19 cellular contexts compared by ENCODE assay signal in genomic region chr13:19664481-19665230, GRCh38. TPM values are rescaled to one million over a fixed set of nuclear protein-coding genes. Genes with fewer than 3 reads are reported as not detected.
DNase-seq lines count a peak whose midpoint lies in the region; ATAC-seq and TF ChIP-seq lines count a peak whose summit lies in the region.
"Had no signal": no experiment of that assay in that cellular context is flagged by ENCODE, and none has a peak within 500 bp of the region (broad histone marks: within the 10 kb centered on the region; RNA-seq: fewer than 3 reads in every experiment).

No MANE protein-coding gene starts in this region.

- peaks cover 71% of the 10 kb centered on the region for H3K36me3 ChIP-seq in CD4-positive, alpha-beta memory T cell (ENCODE audit: insufficient read depth, low read length)
- H3K36me3 ChIP-seq in esophagus muscularis mucosa, result peaks cover 67 to 100% (median 95%) of the 10 kb centered on the region in 4 donors

- no peak for TF ChIP-seq EP300 in esophagus muscularis mucosa (IDR thresholded peaks at IDR 0.05)

- no peak overlapping the region for H3K4me3 ChIP-seq in CD4-positive, alpha-beta memory T cell (ENCODE audit: low read length in 2 of 2)
- H3K4me3 ChIP-seq in esophagus muscularis mucosa, result no peak overlapping the region
- H3K4me3 ChIP-seq: BLaER1, sigmoid colon, SJSA1, tibial nerve had no signal

- no peaks in the 10 kb centered on the region for H3K27me3 Mint-ChIP-seq in CD4-positive, alpha-beta memory T cell
- no peaks in the 10 kb centered on the region for H3K27me3 Mint-ChIP-seq in activated naive CD8-positive, alpha-beta T cell
- H3K27me3 Mint-ChIP-seq in naive B cell, result no peaks in the 10 kb centered on the region

- no peaks in the 10 kb centered on the region for H3K4me1 ChIP-seq in CD4-positive, alpha-beta memory T cell (ENCODE audit: insufficient read depth, low read length)
- peaks cover 0 to 8% (median 0%) of the 10 kb centered on the region in 4 donors for H3K4me1 ChIP-seq in esophagus muscularis mucosa
- H3K4me1 ChIP-seq: sigmoid colon, SJSA1, tibial nerve had no signal

- intact Hi-C loops in CD4-positive, alpha-beta memory T cell (cut with micrococcal nuclease), result no loop called here
- intact Hi-C loops in left colon (cut with DNase I, micrococcal nuclease), result no loop called here
- intact Hi-C loops in esophagus muscularis mucosa (cut with DNase I), result no loop called here

- no peaks in the 10 kb centered on the region for H3K9me3 ChIP-seq in CD4-positive, alpha-beta memory T cell (ENCODE audit: control insufficient read depth in 1 of 2, low read length in 2 of 2)
- H3K9me3 ChIP-seq in esophagus muscularis mucosa, result no peaks in the 10 kb centered on the region
- H3K9me3 ChIP-seq: BLaER1, sigmoid colon, SJSA1, tibial nerve had no signal

- ATAC-seq in naive B cell (ENCODE audit: low read depth in 2 of 2) (no peak), left colon (no peak)

- no peak overlapping the region for H3K27ac ChIP-seq in CD4-positive, alpha-beta memory T cell (ENCODE audit: low read depth, low read length)
- no peak overlapping the region for H3K27ac ChIP-seq in esophagus muscularis mucosa (replicated peaks in 1 of 4)
- H3K27ac ChIP-seq: BLaER1, sigmoid colon, SJSA1, tibial nerve had no signal

- H3K9me3 Mint-ChIP-seq in CD4-positive, alpha-beta memory T cell, result peaks cover 0 to 2% (median 0%) of the 10 kb centered on the region in 8 donors
- no peaks in the 10 kb centered on the region for H3K9me3 Mint-ChIP-seq in activated naive CD8-positive, alpha-beta T cell (ENCODE audit: low read depth)
- H3K9me3 Mint-ChIP-seq in naive B cell, result no peaks in the 10 kb centered on the region

- CTCF ChIA-PET in CD4-positive, alpha-beta memory T cell (lab: Charles Lee; ENCODE audit: partially characterized antibody), result interaction anchor here (1.1 kb wide), 1 partner anchor 12 kb away, joined by 3 read pairs; no protein-coding TSS in a partner anchor

- H3K4me1 Mint-ChIP-seq in CD4-positive, alpha-beta memory T cell, result peaks cover 0 to 9% (median 2%) of the 10 kb centered on the region in 4 donors
- peaks cover 9% of the 10 kb centered on the region for H3K4me1 Mint-ChIP-seq in activated naive CD8-positive, alpha-beta T cell (ENCODE audit: low read depth)
- H3K4me1 Mint-ChIP-seq in naive B cell, result peaks cover 0 to 17% (median 9%) of the 10 kb centered on the region in 3 donors

- H3K36me3 Mint-ChIP-seq in CD4-positive, alpha-beta memory T cell, result peaks cover 61 to 84% of the 10 kb centered on the region in 2 donors
- H3K36me3 Mint-ChIP-seq in activated naive CD8-positive, alpha-beta T cell, result no peaks in the 10 kb centered on the region
- H3K36me3 Mint-ChIP-seq in naive B cell, result peaks cover 0 to 18% of the 10 kb centered on the region in 2 donors

- 79% methylated on average over 14 of the region's 14 CpGs for WGBS in esophagus muscularis mucosa

- H3K27me3 ChIP-seq in CD4-positive, alpha-beta memory T cell (ENCODE audit: insufficient read depth, low read length), result no peaks in the 10 kb centered on the region
- H3K27me3 ChIP-seq in esophagus muscularis mucosa, result no peaks in the 10 kb centered on the region
- H3K27me3 ChIP-seq: BLaER1, sigmoid colon, SJSA1, tibial nerve had no signal

- H3K4me3 Mint-ChIP-seq in CD4-positive, alpha-beta memory T cell, result peak overlapping the region in 1 of 8 donors; percentile 12
- no peak overlapping the region for H3K4me3 Mint-ChIP-seq in activated naive CD8-positive, alpha-beta T cell
- no peak overlapping the region for H3K4me3 Mint-ChIP-seq in naive B cell

- DNase-seq in CD4-positive, alpha-beta memory T cell, result no peak
- no peak for DNase-seq in naive B cell
- no peak for DNase-seq in epidermal melanocyte (ENCODE audit: insufficient read length, low spot score)
- no peak for DNase-seq in superior temporal gyrus (ENCODE audit: extremely low spot score)
- no peak for DNase-seq in left colon
- DNase-seq in esophagus muscularis mucosa (ENCODE audit: extremely low spot score), result no peak
- DNase-seq: activated gamma-delta T cell treated with Interleukin-2 at 50 U/mL for 16 hours; effector memory CD4-positive, alpha-beta T cell; GOT3; NCI-H1694 treated with DMSO at 0.1 percent for 48 hours; NCI-H510A treated with DMSO at 0.1 percent for 48 hours; sigmoid colon; stimulated activated CD8-positive, alpha-beta memory T cell treated with anti-CD3 and anti-CD28 coated beads, Interleukin-4, amount 100 ng/mL, for 48 hours; T1000 had no signal

- no peak for TF ChIP-seq CTCF in esophagus muscularis mucosa (IDR thresholded peaks at IDR 0.05)

- POLR2A ChIA-PET in CD4-positive, alpha-beta memory T cell (lab: Charles Lee; ENCODE audit: partially characterized antibody), result no interaction called here

- TF ChIP-seq POLR2A in GM10847 (IDR thresholded peaks at IDR 0.05; ENCODE audit: extremely low read depth, insufficient read length) (peak; percentile 13), esophagus muscularis mucosa (IDR thresholded peaks at IDR 0.05; ENCODE audit: low read depth) (no peak)

- peak overlapping the region in 5 of 7 donors; percentile 4 to 72 (median 65) for H3K27ac Mint-ChIP-seq in CD4-positive, alpha-beta memory T cell
- H3K27ac Mint-ChIP-seq in activated naive CD8-positive, alpha-beta T cell, result peak overlapping the region; percentile 82
- peak overlapping the region in 4 of 6 donors; percentile 29 to 93 (median 84) for H3K27ac Mint-ChIP-seq in naive B cell

RNA-seq across cellular contexts. Expression of gene MPHOSPH8, which starts 31.2 kb away (rescaled TPM):
- 100 to 1,000 TPM; 131 to 136 TPM for total RNA-seq in CD4-positive, alpha-beta memory T cell
- 10 to 100 TPM in 1 of 2 donors, 1 to 10 TPM in 1; 5.6 to 24.5 TPM for polyA plus RNA-seq in CD4-positive, alpha-beta memory T cell
- 10 to 100 TPM in 4 of 6 donors, 1 to 10 TPM in 2; 9.4 to 20.9 (median 10.8) TPM for polyA plus RNA-seq in naive B cell (ENCODE audit: low read depth in 6 of 6)
- total RNA-seq in left colon, result 10 to 100 TPM; 25.3 to 27.9 TPM
- total RNA-seq in esophagus muscularis mucosa, result 10 to 100 TPM; 34.1 to 40.3 (median 39.0) TPM
